ENCODE assay signal across 8 cellular contexts in the genomic region with DNA sequence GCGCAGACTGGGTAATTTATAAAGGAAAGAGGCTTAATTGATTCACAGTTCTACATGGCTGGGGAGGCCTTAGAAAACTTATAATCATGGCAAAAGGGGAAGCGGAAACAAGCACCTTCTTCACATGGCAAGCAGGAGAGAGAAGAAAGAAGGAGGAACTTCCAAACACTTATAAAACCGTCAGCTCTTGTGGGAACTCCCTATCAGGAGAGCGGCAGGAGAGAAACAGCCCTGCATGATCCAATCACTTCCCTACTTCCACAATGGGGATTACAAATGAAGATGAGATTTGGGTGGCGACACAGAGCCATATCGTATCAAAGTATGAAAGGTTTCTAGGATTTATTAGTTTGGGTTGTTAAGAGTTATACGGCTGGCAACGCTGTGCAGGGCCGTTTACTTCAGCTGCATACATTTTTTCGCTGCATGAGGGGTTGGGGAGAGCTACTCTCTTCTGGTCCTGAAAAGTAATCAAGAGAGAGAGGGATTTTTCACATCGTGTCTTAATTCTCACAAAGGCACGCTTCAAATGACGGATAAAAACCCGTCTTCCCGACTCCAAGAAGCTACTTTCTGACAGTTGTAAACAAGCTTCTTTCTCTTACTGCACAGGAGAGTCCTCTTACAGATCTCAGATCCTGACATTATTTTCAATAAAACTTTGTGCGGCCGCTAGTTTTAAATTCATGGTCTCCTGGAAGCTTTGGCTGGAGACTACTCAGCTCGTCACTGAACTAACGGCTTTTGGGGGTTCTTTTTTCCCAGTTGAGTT.
DNase-seq lines count a peak whose midpoint lies in the region; ATAC-seq and TF ChIP-seq lines count a peak whose summit lies in the region.

No MANE protein-coding gene starts in this region.

- peak overlapping the region; percentile 88 for H3K9ac ChIP-seq in BLaER1

- intact Hi-C loops in tibial artery (cut with DNase I; ENCODE audit: low total_unique reads) = loop anchor here (5.0 kb wide), 1 partner anchor 57 kb away; a partner anchor contains a TSS

- peak overlapping the region; percentile 74 for H3K4me2 ChIP-seq in BLaER1

- peak overlapping the region; percentile 79 for H3K4me3 ChIP-seq in BLaER1
- peak overlapping the region; percentile 72 for H3K4me3 ChIP-seq in effector memory CD4-positive, alpha-beta T cell (ENCODE audit: insufficient read depth, low read depth, low read length, poor library complexity, severe bottlenecking)
- peak overlapping the region; percentile 71 to 89 for H3K4me3 ChIP-seq in tibial artery

- H4K20me1 ChIP-seq in BLaER1 = no peaks in the 10 kb centered on the region

- CTCF ChIA-PET in RWPE1 (lab: Yijun Ruan, JAX) = interaction anchor here (0.6 to 0.9 kb wide), 2 partner anchors 48 to 143 kb away, joined by 3 to 4 read pairs; no protein-coding TSS in a partner anchor

- H3K9me3 ChIP-seq in BLaER1 = no peaks in the 10 kb centered on the region; the same call in 1 of the 2 replicates
- H3K9me3 ChIP-seq in effector memory CD4-positive, alpha-beta T cell (ENCODE audit: control insufficient read depth, low read length) = no peaks in the 10 kb centered on the region
- no peaks in the 10 kb centered on the region for H3K9me3 ChIP-seq in tibial artery

- peak; percentile 2 for ATAC-seq in GM18870 (IDR thresholded peaks at IDR 0.05; ENCODE audit: unreplicated experiment)
- peak; percentile 7 for ATAC-seq in HG03108 (IDR thresholded peaks at IDR 0.05; ENCODE audit: unreplicated experiment)

- peak; percentile 8 for DNase-seq in RWPE1 (ENCODE audit: low spot score)
- no peak for DNase-seq in effector memory CD4-positive, alpha-beta T cell
- peak; percentile 43 for DNase-seq in medulla oblongata (ENCODE audit: extremely low spot score)
- DNase-seq in tibial artery = no peak
- no peak for DNase-seq in NCI-H226

- H3K27ac ChIP-seq in BLaER1 = peak overlapping the region; percentile 87
- H3K27ac ChIP-seq in RWPE1 = no peak overlapping the region
- peak overlapping the region; percentile 82 for H3K27ac ChIP-seq in effector memory CD4-positive, alpha-beta T cell (ENCODE audit: insufficient read depth, low read length, poor library complexity, severe bottlenecking)
- H3K27ac ChIP-seq in tibial artery = peak overlapping the region; percentile 85 to 90

- POLR2A ChIA-PET in RWPE1 (lab: Yijun Ruan, JAX; ENCODE audit: low non-redundant PET) = interaction anchor here (0.9 kb wide), 1 partner anchor 58 kb away, joined by 3 read pairs; no protein-coding TSS in a partner anchor

- H3K36me3 ChIP-seq in BLaER1 (peaks cover 14% of the 10 kb centered on the region; the same call in 1 of the 2 replicates), tibial artery (no peaks in the 10 kb centered on the region)
- no peaks in the 10 kb centered on the region for H3K36me3 ChIP-seq in effector memory CD4-positive, alpha-beta T cell (ENCODE audit: control insufficient read depth, insufficient read depth, low read length)

- TF ChIP-seq CTCF in RWPE1 (conservative IDR thresholded peaks at IDR 0.05; ENCODE audit: low read depth) (no peak), tibial artery (IDR thresholded peaks at IDR 0.05) (no peak)

- H3K4me1 ChIP-seq in BLaER1 (peaks cover 15% of the 10 kb centered on the region), tibial artery (peaks cover 0 to 15% (median 8%) of the 10 kb centered on the region in 4 donors)
- H3K4me1 ChIP-seq in effector memory CD4-positive, alpha-beta T cell (ENCODE audit: control insufficient read depth, insufficient read depth, low read length, poor library complexity, severe bottlenecking) = peaks cover 15% of the 10 kb centered on the region

- H3K27me3 ChIP-seq in BLaER1 = no peaks in the 10 kb centered on the region
- no peaks in the 10 kb centered on the region for H3K27me3 ChIP-seq in effector memory CD4-positive, alpha-beta T cell (replicated peaks; ENCODE audit: control insufficient read depth, insufficient read depth, low read length, poor library complexity, severe bottlenecking)
- no peaks in the 10 kb centered on the region for H3K27me3 ChIP-seq in tibial artery

Comparison
In these comparisons a context has a peak if more than half of its experiments do, and no peak if none do; other contexts are left out.
1. DNase-seq: peak in RWPE1 (single experiment) and medulla oblongata (single experiment); none in effector memory CD4-positive, alpha-beta T cell (0 of 3), tibial artery (0 of 2) and NCI-H226 (single experiment).
2. Peak in every context shown above with its lines, with median percentiles within 50 percentile points of each other: H3K4me3 ChIP-seq.